Comparison of ENCODE assay signal across 1 cellular context in the genomic region with DNA sequence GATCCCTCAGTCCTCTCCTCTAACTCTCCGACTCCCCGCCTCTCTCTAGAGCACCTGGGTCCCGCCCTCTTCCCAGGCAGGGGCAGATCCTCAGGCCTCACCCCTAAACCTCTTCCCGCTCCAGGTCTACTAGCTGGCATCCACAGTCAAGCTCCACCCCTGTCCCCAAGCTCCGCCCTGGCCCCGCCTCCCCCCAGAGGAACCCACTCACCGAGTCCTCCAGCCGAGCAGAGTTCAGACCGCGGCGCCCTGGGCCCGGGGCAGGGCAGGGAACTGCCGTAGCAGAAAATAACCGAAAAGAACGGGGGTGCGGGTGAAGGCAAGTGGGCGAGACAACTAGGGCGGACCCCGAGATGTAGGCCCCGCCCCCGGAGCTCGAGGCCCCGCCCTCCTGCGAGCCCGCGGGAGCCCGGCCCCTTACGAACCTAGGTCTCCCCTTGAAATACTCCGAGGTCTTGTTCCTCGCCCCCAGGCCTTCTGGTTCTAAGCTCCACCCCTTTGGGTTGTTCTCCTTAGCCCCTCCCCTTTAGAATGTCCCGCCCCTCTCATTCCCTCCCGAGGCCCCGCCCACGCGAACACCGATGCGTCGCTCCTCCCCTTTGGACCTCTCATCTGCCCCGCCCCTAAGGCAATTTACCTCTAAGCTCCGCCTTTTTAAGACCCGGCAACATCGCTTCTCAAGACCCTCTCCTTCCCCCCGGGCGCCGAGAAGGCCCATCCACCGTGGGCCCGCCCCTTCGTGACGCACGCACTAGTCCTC.
TF ChIP-seq lines count a peak whose summit lies in the region.

A gene with protein sequence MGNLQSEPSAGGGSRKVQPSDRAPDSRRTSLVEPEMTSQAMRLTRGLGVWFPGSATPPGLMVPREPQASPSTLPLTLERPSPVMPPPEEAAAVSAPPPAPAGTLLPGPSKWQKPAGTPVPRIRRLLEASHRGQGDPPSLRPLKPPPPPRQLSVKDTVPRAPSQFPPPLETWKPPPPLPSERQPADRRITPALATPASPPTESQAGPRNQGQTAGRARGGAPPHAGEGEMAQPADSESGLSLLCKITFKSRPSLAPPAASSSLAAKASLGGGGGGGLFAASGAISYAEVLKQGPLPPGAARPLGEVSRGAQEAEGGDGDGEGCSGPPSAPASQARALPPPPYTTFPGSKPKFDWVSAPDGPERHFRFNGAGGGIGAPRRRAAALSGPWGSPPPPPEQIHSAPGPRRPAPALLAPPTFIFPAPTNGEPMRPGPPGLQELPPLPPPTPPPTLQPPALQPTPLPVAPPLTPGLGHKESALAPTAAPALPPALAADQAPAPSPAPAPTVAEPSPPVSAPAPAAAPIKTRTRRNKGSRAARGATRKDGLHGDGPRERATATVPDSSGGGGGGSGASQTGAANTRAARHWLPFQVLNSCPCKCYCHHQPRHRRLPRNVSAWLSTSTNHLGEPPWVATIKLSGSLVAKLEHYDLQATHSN (minus strand): TSS at position 485 of the 760 bp plus-strand sequence. CDS start 773 bp downstream, outside the sequence.

TF ChIP-seq in HEK293, 187 proteins besides CTCF, POLR2A, EP300 and RAD21 (continued from another document and continues in another):
- TF ChIP-seq ZNF544 (tag by site-specific recombination; IDR thresholded peaks at IDR 0.05), result no peak
- TF ChIP-seq, protein P1, sequence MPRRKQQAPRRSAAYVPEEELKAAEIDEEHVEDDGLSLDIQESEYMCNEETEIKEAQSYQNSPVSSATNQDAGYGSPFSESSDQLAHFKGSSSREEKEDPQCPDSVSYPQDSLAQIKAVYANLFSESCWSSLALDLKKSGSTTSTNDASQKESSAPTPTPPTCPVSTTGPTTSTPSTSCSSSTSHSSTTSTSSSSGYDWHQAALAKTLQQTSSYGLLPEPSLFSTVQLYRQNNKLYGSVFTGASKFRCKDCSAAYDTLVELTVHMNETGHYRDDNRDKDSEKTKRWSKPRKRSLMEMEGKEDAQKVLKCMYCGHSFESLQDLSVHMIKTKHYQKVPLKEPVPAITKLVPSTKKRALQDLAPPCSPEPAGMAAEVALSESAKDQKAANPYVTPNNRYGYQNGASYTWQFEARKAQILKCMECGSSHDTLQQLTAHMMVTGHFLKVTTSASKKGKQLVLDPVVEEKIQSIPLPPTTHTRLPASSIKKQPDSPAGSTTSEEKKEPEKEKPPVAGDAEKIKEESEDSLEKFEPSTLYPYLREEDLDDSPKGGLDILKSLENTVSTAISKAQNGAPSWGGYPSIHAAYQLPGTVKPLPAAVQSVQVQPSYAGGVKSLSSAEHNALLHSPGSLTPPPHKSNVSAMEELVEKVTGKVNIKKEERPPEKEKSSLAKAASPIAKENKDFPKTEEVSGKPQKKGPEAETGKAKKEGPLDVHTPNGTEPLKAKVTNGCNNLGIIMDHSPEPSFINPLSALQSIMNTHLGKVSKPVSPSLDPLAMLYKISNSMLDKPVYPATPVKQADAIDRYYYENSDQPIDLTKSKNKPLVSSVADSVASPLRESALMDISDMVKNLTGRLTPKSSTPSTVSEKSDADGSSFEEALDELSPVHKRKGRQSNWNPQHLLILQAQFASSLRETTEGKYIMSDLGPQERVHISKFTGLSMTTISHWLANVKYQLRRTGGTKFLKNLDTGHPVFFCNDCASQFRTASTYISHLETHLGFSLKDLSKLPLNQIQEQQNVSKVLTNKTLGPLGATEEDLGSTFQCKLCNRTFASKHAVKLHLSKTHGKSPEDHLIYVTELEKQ (tag by site-specific recombination; IDR thresholded peaks at IDR 0.05; ENCODE audit: borderline replicate concordance), result no peak
- TF ChIP-seq ZNF670 (tag by site-specific recombination; IDR thresholded peaks at IDR 0.05; ENCODE audit: low read depth), result no peak
- no peak for TF ChIP-seq ZNF121 (tag by site-specific recombination; IDR thresholded peaks at IDR 0.05)
- no peak for TF ChIP-seq FEZF1 (tag by site-specific recombination; IDR thresholded peaks at IDR 0.05)
- peak; percentile 96 for TF ChIP-seq SP2 (tag by site-specific recombination; IDR thresholded peaks at IDR 0.05)
- TF ChIP-seq, protein P2, sequence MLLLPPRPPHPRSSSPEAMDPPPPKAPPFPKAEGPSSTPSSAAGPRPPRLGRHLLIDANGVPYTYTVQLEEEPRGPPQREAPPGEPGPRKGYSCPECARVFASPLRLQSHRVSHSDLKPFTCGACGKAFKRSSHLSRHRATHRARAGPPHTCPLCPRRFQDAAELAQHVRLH (tag by site-specific recombination; IDR thresholded peaks at IDR 0.05), result no peak
- TF ChIP-seq, protein P3, sequence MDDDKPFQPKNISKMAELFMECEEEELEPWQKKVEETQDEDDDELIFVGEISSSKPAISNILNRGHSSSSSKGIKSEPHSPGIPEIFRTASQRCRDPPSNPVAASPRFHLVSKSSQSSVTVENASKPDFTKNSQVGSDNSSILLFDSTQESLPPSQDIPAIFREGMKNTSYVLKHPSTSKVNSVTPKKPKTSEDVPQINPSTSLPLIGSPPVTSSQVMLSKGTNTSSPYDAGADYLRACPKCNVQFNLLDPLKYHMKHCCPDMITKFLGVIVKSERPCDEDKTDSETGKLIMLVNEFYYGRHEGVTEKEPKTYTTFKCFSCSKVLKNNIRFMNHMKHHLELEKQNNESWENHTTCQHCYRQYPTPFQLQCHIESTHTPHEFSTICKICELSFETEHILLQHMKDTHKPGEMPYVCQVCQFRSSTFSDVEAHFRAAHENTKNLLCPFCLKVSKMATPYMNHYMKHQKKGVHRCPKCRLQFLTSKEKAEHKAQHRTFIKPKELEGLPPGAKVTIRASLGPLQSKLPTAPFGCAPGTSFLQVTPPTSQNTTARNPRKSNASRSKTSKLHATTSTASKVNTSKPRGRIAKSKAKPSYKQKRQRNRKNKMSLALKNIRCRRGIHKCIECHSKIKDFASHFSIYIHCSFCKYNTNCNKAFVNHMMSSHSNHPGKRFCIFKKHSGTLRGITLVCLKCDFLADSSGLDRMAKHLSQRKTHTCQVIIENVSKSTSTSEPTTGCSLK (tag by site-specific recombination; IDR thresholded peaks at IDR 0.05), result no peak
- no peak for TF ChIP-seq ZFP37 (tag by site-specific recombination; IDR thresholded peaks at IDR 0.05)
- TF ChIP-seq, protein P4, sequence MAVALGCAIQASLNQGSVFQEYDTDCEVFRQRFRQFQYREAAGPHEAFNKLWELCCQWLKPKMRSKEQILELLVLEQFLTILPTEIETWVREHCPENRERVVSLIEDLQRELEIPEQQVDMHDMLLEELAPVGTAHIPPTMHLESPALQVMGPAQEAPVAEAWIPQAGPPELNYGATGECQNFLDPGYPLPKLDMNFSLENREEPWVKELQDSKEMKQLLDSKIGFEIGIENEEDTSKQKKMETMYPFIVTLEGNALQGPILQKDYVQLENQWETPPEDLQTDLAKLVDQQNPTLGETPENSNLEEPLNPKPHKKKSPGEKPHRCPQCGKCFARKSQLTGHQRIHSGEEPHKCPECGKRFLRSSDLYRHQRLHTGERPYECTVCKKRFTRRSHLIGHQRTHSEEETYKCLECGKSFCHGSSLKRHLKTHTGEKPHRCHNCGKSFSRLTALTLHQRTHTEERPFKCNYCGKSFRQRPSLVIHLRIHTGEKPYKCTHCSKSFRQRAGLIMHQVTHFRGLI (tag by site-specific recombination; IDR thresholded peaks at IDR 0.05), result no peak
- no peak for TF ChIP-seq ZNF416 (tag by site-specific recombination; IDR thresholded peaks at IDR 0.05)
- TF ChIP-seq ZNF600 (tag by site-specific recombination; IDR thresholded peaks at IDR 0.05), result peak; percentile 97
- TF ChIP-seq, protein P5, sequence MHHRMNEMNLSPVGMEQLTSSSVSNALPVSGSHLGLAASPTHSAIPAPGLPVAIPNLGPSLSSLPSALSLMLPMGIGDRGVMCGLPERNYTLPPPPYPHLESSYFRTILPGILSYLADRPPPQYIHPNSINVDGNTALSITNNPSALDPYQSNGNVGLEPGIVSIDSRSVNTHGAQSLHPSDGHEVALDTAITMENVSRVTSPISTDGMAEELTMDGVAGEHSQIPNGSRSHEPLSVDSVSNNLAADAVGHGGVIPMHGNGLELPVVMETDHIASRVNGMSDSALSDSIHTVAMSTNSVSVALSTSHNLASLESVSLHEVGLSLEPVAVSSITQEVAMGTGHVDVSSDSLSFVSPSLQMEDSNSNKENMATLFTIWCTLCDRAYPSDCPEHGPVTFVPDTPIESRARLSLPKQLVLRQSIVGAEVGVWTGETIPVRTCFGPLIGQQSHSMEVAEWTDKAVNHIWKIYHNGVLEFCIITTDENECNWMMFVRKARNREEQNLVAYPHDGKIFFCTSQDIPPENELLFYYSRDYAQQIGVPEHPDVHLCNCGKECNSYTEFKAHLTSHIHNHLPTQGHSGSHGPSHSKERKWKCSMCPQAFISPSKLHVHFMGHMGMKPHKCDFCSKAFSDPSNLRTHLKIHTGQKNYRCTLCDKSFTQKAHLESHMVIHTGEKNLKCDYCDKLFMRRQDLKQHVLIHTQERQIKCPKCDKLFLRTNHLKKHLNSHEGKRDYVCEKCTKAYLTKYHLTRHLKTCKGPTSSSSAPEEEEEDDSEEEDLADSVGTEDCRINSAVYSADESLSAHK (tag by site-specific recombination; IDR thresholded peaks at IDR 0.05), result no peak
- TF ChIP-seq ZNF747 (tag by site-specific recombination; IDR thresholded peaks at IDR 0.05), result no peak
- TF ChIP-seq ZNF335 (tag by site-specific recombination; conservative IDR thresholded peaks at IDR 0.05), result peak; percentile 97
- TF ChIP-seq ZNF350 (tag by site-specific recombination; IDR thresholded peaks at IDR 0.05), result no peak
- no peak for TF ChIP-seq ZNF426 (tag by site-specific recombination; IDR thresholded peaks at IDR 0.05)
- TF ChIP-seq OSR2 (tag by site-specific recombination; IDR thresholded peaks at IDR 0.05), result no peak
- TF ChIP-seq KLF16 (tag by site-specific recombination; IDR thresholded peaks at IDR 0.05), result peak; percentile 97
- TF ChIP-seq ZNF658 (tag by site-specific recombination; IDR thresholded peaks at IDR 0.05), result no peak
- no peak for TF ChIP-seq YY1 (tag by site-specific recombination; IDR thresholded peaks at IDR 0.05)
- no peak for TF ChIP-seq ZNF16 (tag by site-specific recombination; IDR thresholded peaks at IDR 0.05; ENCODE audit: low read depth)
- TF ChIP-seq ZNF211 (tag by site-specific recombination; IDR thresholded peaks at IDR 0.05; ENCODE audit: low read depth), result no peak
- TF ChIP-seq, protein P6, sequence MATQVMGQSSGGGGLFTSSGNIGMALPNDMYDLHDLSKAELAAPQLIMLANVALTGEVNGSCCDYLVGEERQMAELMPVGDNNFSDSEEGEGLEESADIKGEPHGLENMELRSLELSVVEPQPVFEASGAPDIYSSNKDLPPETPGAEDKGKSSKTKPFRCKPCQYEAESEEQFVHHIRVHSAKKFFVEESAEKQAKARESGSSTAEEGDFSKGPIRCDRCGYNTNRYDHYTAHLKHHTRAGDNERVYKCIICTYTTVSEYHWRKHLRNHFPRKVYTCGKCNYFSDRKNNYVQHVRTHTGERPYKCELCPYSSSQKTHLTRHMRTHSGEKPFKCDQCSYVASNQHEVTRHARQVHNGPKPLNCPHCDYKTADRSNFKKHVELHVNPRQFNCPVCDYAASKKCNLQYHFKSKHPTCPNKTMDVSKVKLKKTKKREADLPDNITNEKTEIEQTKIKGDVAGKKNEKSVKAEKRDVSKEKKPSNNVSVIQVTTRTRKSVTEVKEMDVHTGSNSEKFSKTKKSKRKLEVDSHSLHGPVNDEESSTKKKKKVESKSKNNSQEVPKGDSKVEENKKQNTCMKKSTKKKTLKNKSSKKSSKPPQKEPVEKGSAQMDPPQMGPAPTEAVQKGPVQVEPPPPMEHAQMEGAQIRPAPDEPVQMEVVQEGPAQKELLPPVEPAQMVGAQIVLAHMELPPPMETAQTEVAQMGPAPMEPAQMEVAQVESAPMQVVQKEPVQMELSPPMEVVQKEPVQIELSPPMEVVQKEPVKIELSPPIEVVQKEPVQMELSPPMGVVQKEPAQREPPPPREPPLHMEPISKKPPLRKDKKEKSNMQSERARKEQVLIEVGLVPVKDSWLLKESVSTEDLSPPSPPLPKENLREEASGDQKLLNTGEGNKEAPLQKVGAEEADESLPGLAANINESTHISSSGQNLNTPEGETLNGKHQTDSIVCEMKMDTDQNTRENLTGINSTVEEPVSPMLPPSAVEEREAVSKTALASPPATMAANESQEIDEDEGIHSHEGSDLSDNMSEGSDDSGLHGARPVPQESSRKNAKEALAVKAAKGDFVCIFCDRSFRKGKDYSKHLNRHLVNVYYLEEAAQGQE (tag by site-specific recombination; IDR thresholded peaks at IDR 0.05), result no peak
- TF ChIP-seq KLF7 (tag by site-specific recombination; IDR thresholded peaks at IDR 0.05; ENCODE audit: borderline replicate concordance), result no peak
- no peak for TF ChIP-seq ZNF311 (tag by site-specific recombination; IDR thresholded peaks at IDR 0.05; ENCODE audit: borderline replicate concordance)
- no peak; the same call in 1 of the 2 replicates for TF ChIP-seq ZNF792 (tag by site-specific recombination; IDR thresholded peaks at IDR 0.05)
- peak; percentile 10; the same call in 1 of the 2 replicates for TF ChIP-seq ZBTB8A (tag by site-specific recombination; IDR thresholded peaks at IDR 0.05)
- TF ChIP-seq SP7 (tag by site-specific recombination; IDR thresholded peaks at IDR 0.05), result peak; percentile 63; the same call in 1 of the 2 replicates
- TF ChIP-seq ZNF214 (tag by site-specific recombination; IDR thresholded peaks at IDR 0.05; ENCODE audit: borderline replicate concordance), result no peak
- peak; percentile 99 for TF ChIP-seq ZBTB20 (tag by site-specific recombination; IDR thresholded peaks at IDR 0.05)
- peak; percentile 97 for TF ChIP-seq KLF9 (tag by site-specific recombination; IDR thresholded peaks at IDR 0.05; ENCODE audit: low read depth)
- TF ChIP-seq ZEB2 (tag by site-specific recombination; IDR thresholded peaks at IDR 0.05), result peak; percentile 74
- TF ChIP-seq, protein P7, sequence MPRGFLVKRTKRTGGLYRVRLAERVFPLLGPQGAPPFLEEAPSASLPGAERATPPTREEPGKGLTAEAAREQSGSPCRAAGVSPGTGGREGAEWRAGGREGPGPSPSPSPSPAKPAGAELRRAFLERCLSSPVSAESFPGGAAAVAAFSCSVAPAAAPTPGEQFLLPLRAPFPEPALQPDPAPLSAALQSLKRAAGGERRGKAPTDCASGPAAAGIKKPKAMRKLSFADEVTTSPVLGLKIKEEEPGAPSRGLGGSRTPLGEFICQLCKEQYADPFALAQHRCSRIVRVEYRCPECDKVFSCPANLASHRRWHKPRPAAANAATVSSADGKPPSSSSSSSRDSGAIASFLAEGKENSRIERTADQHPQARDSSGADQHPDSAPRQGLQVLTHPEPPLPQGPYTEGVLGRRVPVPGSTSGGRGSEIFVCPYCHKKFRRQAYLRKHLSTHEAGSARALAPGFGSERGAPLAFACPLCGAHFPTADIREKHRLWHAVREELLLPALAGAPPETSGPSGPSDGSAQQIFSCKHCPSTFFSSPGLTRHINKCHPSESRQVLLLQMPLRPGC (tag by site-specific recombination; IDR thresholded peaks at IDR 0.05), result no peak
- no peak for TF ChIP-seq ZNF830 (tag by site-specific recombination; IDR thresholded peaks at IDR 0.05; ENCODE audit: low read depth)
- TF ChIP-seq, protein P8, sequence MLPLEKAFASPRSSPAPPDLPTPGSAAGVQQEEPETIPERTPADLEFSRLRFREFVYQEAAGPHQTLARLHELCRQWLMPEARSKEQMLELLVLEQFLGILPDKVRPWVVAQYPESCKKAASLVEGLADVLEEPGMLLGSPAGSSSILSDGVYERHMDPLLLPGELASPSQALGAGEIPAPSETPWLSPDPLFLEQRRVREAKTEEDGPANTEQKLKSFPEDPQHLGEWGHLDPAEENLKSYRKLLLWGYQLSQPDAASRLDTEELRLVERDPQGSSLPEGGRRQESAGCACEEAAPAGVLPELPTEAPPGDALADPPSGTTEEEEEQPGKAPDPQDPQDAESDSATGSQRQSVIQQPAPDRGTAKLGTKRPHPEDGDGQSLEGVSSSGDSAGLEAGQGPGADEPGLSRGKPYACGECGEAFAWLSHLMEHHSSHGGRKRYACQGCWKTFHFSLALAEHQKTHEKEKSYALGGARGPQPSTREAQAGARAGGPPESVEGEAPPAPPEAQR (tag by site-specific recombination; IDR thresholded peaks at IDR 0.05), result no peak
- TF ChIP-seq OVOL3 (tag by site-specific recombination; IDR thresholded peaks at IDR 0.05), result no peak
- TF ChIP-seq ZNF791 (tag by site-specific recombination; IDR thresholded peaks at IDR 0.05), result no peak
- no peak for TF ChIP-seq ZNF132 (tag by site-specific recombination; IDR thresholded peaks at IDR 0.05; ENCODE audit: borderline replicate concordance)
- TF ChIP-seq ZNF549 (tag by site-specific recombination; IDR thresholded peaks at IDR 0.05), result no peak
